29 cellular contexts compared by ENCODE assay signal in the genomic region with DNA sequence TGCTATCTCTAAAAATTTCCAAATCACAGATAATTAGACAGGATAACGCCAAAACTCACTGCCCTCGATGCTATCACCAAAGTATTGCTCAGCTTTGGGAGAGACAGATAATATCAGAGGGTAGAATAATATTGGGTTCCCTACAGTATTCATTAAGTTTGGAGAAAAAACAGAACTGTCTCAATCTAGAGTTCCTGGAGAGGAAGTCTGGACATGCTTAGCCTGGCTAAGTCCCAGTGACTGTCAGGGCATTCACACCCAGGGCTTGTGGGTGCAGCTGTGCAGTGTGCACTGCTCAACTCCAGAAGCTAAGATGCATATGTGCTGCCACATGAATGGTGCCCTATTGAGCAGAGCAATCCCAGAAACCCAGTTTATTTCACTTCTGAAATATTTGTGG.
"Had no signal": no experiment of that assay in that cellular context is flagged by ENCODE, and none has a peak within 500 bp of the region (broad histone marks: within the 10 kb centered on the region; RNA-seq: fewer than 3 reads in every experiment).

No MANE protein-coding gene starts in this region.

- FAIRE-seq: kidney, TTC549, urothelium cell line had no signal

- H3K4me1 ChIP-seq: neural progenitor cell, transverse colon had no signal

- H3K36me3 ChIP-seq: neural progenitor cell, transverse colon had no signal

- H3K9me3 Mint-ChIP-seq: activated naive CD8-positive, alpha-beta T cell treated with anti-CD3 and anti-CD28 coated beads, Interleukin-2, amount 50 U/mL, for 24 hours; activated T-cell treated with anti-CD3 and anti-CD28 coated beads, Interleukin-2, amount 50 U/mL, for 4 hours; activated T-helper 17 cell treated with anti-CD3 and anti-CD28 coated beads, Interleukin-2, amount 50 U/mL, for 72 hours had no signal

- H3K27ac ChIP-seq: neural progenitor cell, transverse colon had no signal

- ATAC-seq: activated naive CD8-positive, alpha-beta T cell treated with anti-CD3 and anti-CD28 coated beads, Interleukin-2, amount 50 U/mL, for 24 hours; activated T-cell treated with anti-CD3 and anti-CD28 coated beads, Interleukin-2, amount 50 U/mL, for 4 hours; activated T-helper 17 cell treated with anti-CD3 and anti-CD28 coated beads, Interleukin-2, amount 50 U/mL, for 72 hours; left colon; natural killer cell had no signal

- DNase-seq: activated CD4-positive, alpha-beta memory T cell treated with anti-CD3 and anti-CD28 coated beads for 36 hours; activated CD4-positive, alpha-beta T cell treated with anti-CD3 and anti-CD28 coated beads, Interleukin-2, amount 10 ng/mL, durations not matched to agents 24 days and 14 days; activated CD4-positive, CD25-positive, alpha-beta regulatory T cell treated with anti-CD3 and anti-CD28 coated beads, Interleukin-2, amount 50 U/mL, for 72 hours; activated gamma-delta T cell treated with Interleukin-2 at 50 U/mL for 16 hours; activated naive CD4-positive, alpha-beta T cell treated with anti-CD3 and anti-CD28 coated beads, Interleukin-2, amount 50 U/mL, for 16 hours; activated naive CD8-positive, alpha-beta T cell treated with anti-CD3 and anti-CD28 coated beads, Interleukin-2, amount 50 U/mL, for 24 hours; activated T-cell treated with anti-CD3 and anti-CD28 coated beads, Interleukin-2, amount 50 U/mL, for 4 hours; amygdala; effector CD4-positive, alpha-beta T cell; erythroblast; head of caudate nucleus; hippocampal formation; kidney; left colon; midbrain; natural killer cell; right cardiac atrium; stimulated activated CD4-positive, alpha-beta T cell treated with anti-CD3 and anti-CD28 coated beads, Interleukin-2, amount 100 ng/mL, for 48 hours; stimulated activated naive CD4-positive, alpha-beta T cell treated with Interleukin-2 at 50 U/mL for 16 hours; T-helper 1 cell; T-helper 9 cell; transverse colon had no signal

- H3K4me1 Mint-ChIP-seq: activated CD4-positive, alpha-beta T cell treated with anti-CD3 and anti-CD28 coated beads, Interleukin-2, amount 10 ng/mL, durations not matched to agents 24 days and 14 days; activated naive CD8-positive, alpha-beta T cell treated with anti-CD3 and anti-CD28 coated beads, Interleukin-2, amount 50 U/mL, for 24 hours; activated T-helper 17 cell treated with anti-CD3 and anti-CD28 coated beads, Interleukin-2, amount 50 U/mL, for 72 hours; central memory CD8-positive, alpha-beta T cell; memory B cell; natural killer cell; neural progenitor cell had no signal

- H3K27ac Mint-ChIP-seq: activated CD4-positive, alpha-beta memory T cell treated with anti-CD3 and anti-CD28 coated beads for 36 hours; activated CD4-positive, alpha-beta T cell treated with anti-CD3 and anti-CD28 coated beads, Interleukin-2, amount 10 ng/mL, durations not matched to agents 24 days and 14 days; activated naive CD8-positive, alpha-beta T cell treated with anti-CD3 and anti-CD28 coated beads, Interleukin-2, amount 50 U/mL, for 24 hours; activated T-helper 17 cell treated with anti-CD3 and anti-CD28 coated beads, Interleukin-2, amount 50 U/mL, for 72 hours; dendritic cell treated with granulocyte-macrophage colony-stimulating factor and Interleukin-4, amounts not matched to agents 40 ng/mL and 50 ng/mL, for 4 days; memory B cell; natural killer cell; neural progenitor cell had no signal

- H3K9ac ChIP-seq: neural progenitor cell had no signal

- H3K4me3 ChIP-seq: neural progenitor cell, transverse colon had no signal

- H3K4me2 ChIP-seq: neural progenitor cell had no signal

- H3K4me3 Mint-ChIP-seq: activated CD4-positive, alpha-beta memory T cell treated with anti-CD3 and anti-CD28 coated beads for 36 hours; activated CD4-positive, alpha-beta T cell treated with anti-CD3 and anti-CD28 coated beads, Interleukin-2, amount 10 ng/mL, durations not matched to agents 24 days and 14 days; activated naive CD8-positive, alpha-beta T cell treated with anti-CD3 and anti-CD28 coated beads, Interleukin-2, amount 50 U/mL, for 24 hours; activated T-cell treated with anti-CD3 and anti-CD28 coated beads, Interleukin-2, amount 50 U/mL, for 4 hours; activated T-helper 17 cell treated with anti-CD3 and anti-CD28 coated beads, Interleukin-2, amount 50 U/mL, for 72 hours; central memory CD8-positive, alpha-beta T cell; dendritic cell treated with granulocyte-macrophage colony-stimulating factor and Interleukin-4, amounts not matched to agents 40 ng/mL and 50 ng/mL, for 4 days; memory B cell; natural killer cell; neural progenitor cell had no signal

- H3K36me3 Mint-ChIP-seq: activated CD4-positive, alpha-beta memory T cell treated with anti-CD3 and anti-CD28 coated beads for 36 hours; memory B cell; natural killer cell; neural progenitor cell had no signal

- H2AFZ ChIP-seq: neural progenitor cell had no signal

- H3K27me3 Mint-ChIP-seq: activated CD4-positive, alpha-beta memory T cell treated with anti-CD3 and anti-CD28 coated beads for 36 hours; activated CD4-positive, alpha-beta T cell treated with anti-CD3 and anti-CD28 coated beads, Interleukin-2, amount 10 ng/mL, durations not matched to agents 24 days and 14 days; activated T-helper 17 cell treated with anti-CD3 and anti-CD28 coated beads, Interleukin-2, amount 50 U/mL, for 72 hours; central memory CD8-positive, alpha-beta T cell; dendritic cell treated with granulocyte-macrophage colony-stimulating factor and Interleukin-4, amounts not matched to agents 40 ng/mL and 50 ng/mL, for 4 days; memory B cell had no signal

- H3K27me3 ChIP-seq: neural progenitor cell, transverse colon had no signal
